24 cellular contexts compared by ENCODE assay signal in genomic region chr21:34928637-34929036, GRCh38.
"Had no signal": no experiment of that assay in that cellular context is flagged by ENCODE, and none has a peak within 500 bp of the region (broad histone marks: within the 10 kb centered on the region; RNA-seq: fewer than 3 reads in every experiment).

No MANE protein-coding gene starts in this region.

- H3K4me2 ChIP-seq: hepatocyte, neural progenitor cell had no signal

- H3K27ac ChIP-seq: hepatocyte, left ventricle myocardium inferior, lower lobe of right lung, neural progenitor cell, ovary, right atrium auricular region, sigmoid colon, skin epidermis, tibial artery, upper lobe of left lung, vagina had no signal

- H3K9me3 ChIP-seq: left ventricle myocardium inferior, lower lobe of right lung, ovary, right atrium auricular region, sigmoid colon, tibial artery, upper lobe of left lung, vagina had no signal

- H3K4me3 Mint-ChIP-seq: endodermal cell; memory B cell; natural killer cell treated with Interleukin-12 subunit alpha and Interleukin-12 subunit beta and Interleukin-15 and Interleukin-18, amount 100 ng/mL, for 72 hours; neural progenitor cell had no signal

- H3K27ac Mint-ChIP-seq: endodermal cell; memory B cell; natural killer cell treated with Interleukin-12 subunit alpha and Interleukin-12 subunit beta and Interleukin-15 and Interleukin-18, amount 100 ng/mL, for 72 hours; neural progenitor cell had no signal

- DNase-seq: effector CD4-positive, alpha-beta T cell; endodermal cell; erythroblast; foreskin melanocyte; head of caudate nucleus; kidney; left cardiac atrium; left ventricle myocardium inferior; lower lobe of right lung; midbrain; nucleus accumbens; ovary; sigmoid colon; stimulated activated CD4-positive, alpha-beta T cell treated with anti-CD3 and anti-CD28 coated beads, Interleukin-2, amount 100 ng/mL, for 24 hours; stimulated activated naive CD4-positive, alpha-beta T cell treated with Interleukin-2 at 50 U/mL for 16 hours; tibial artery; upper lobe of left lung had no signal

- ATAC-seq: left cardiac atrium; lower lobe of right lung; natural killer cell treated with Interleukin-12 subunit alpha and Interleukin-12 subunit beta and Interleukin-15 and Interleukin-18, amount 100 ng/mL, for 72 hours had no signal

- H3K36me3 Mint-ChIP-seq: neural progenitor cell had no signal

- H2AFZ ChIP-seq: hepatocyte, neural progenitor cell had no signal

- H3K4me1 ChIP-seq: left ventricle myocardium inferior, neural progenitor cell, sigmoid colon, vagina had no signal

- H3K4me3 ChIP-seq: hepatocyte, left ventricle myocardium inferior, lower lobe of right lung, neural progenitor cell, ovary, right atrium auricular region, sigmoid colon, skin epidermis, tibial artery, upper lobe of left lung, vagina had no signal

- H3K4me1 Mint-ChIP-seq: neural progenitor cell had no signal

- H3K27me3 Mint-ChIP-seq: memory B cell; natural killer cell treated with Interleukin-12 subunit alpha and Interleukin-12 subunit beta and Interleukin-15 and Interleukin-18, amount 100 ng/mL, for 72 hours had no signal

- H3K79me2 ChIP-seq: hepatocyte had no signal

- H3K36me3 ChIP-seq: left ventricle myocardium inferior, lower lobe of right lung, neural progenitor cell, ovary, right atrium auricular region, sigmoid colon, tibial artery, upper lobe of left lung, vagina had no signal

- H3K9me3 Mint-ChIP-seq: endodermal cell, memory B cell, neural progenitor cell had no signal
